In genomic region chr7:48105045-48105444, GRCh38 we compare ENCODE assay signal across 15 cellular contexts.
"Had no signal": no experiment of that assay in that cellular context is flagged by ENCODE, and none has a peak within 500 bp of the region (broad histone marks: within the 10 kb centered on the region; RNA-seq: fewer than 3 reads in every experiment).

No MANE protein-coding gene starts in this region.

- H3K27me3 Mint-ChIP-seq: activated naive CD8-positive, alpha-beta T cell treated with anti-CD3 and anti-CD28 coated beads, Interleukin-2, amount 10 ng/mL, durations not matched to agents 7 days and 5 days had no signal

- H3K4me1 ChIP-seq: breast epithelium, sigmoid colon, upper lobe of left lung had no signal

- H3K27me3 ChIP-seq: breast epithelium, esophagus squamous epithelium, ovary, sigmoid colon, upper lobe of left lung had no signal

- ATAC-seq: left colon, WTC11 had no signal

- H3K9me3 Mint-ChIP-seq: activated naive CD8-positive, alpha-beta T cell treated with anti-CD3 and anti-CD28 coated beads, Interleukin-2, amount 10 ng/mL, durations not matched to agents 7 days and 5 days; WTC11 had no signal

- H3K9me3 ChIP-seq: breast epithelium, esophagus squamous epithelium, ovary, sigmoid colon, SK-N-SH, upper lobe of left lung had no signal

- H3K4me3 ChIP-seq: breast epithelium, esophagus squamous epithelium, lung, ovary, sigmoid colon, upper lobe of left lung had no signal

- DNase-seq: activated CD4-positive, alpha-beta T cell treated with anti-CD3 and anti-CD28 coated beads for 48 hours; activated naive CD8-positive, alpha-beta T cell treated with anti-CD3 and anti-CD28 coated beads, Interleukin-2, amount 10 ng/mL, durations not matched to agents 7 days and 5 days; aorta; esophagus squamous epithelium; foreskin fibroblast; left colon; ovary; sigmoid colon; SK-N-SH; stimulated activated CD4-positive, alpha-beta T cell treated with anti-CD3 and anti-CD28 coated beads, Interleukin-2, amount 100 ng/mL, for 24 hours; stimulated activated naive CD4-positive, alpha-beta T cell; upper lobe of left lung had no signal

- H3K36me3 ChIP-seq: ovary had no signal

- H3K27ac Mint-ChIP-seq: WTC11 had no signal

- H3K27ac ChIP-seq: breast epithelium, esophagus squamous epithelium, ovary, sigmoid colon, upper lobe of left lung had no signal

- H3K4me3 Mint-ChIP-seq: activated naive CD8-positive, alpha-beta T cell treated with anti-CD3 and anti-CD28 coated beads, Interleukin-2, amount 10 ng/mL, durations not matched to agents 7 days and 5 days; WTC11 had no signal
